ENCODE assay signal across 1 cellular context in the genomic region with DNA sequence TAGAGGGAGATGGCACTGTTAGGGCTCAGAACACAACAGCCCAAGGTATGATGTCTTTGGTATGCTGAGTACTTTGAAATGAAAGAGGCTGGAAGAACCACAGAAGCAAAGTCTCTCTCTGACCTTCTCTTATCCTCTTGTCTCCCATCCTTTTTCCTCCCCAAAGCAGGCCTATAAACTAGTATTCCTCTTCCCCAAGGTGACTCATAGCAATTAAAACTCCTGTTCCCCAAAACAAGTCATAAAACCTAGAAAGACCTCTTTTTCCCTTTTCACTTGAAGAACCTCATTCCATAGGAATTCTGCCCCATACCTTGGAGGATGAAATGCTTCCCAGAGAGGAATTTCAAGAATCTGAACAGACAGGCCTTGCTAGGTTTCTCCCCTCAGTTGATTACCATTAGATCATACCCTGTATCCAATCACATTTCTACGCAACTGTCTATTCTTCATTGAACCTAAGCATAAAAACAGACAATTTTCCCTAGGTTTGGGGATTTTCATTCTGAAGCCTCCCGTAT.
TF ChIP-seq lines count a peak whose summit lies in the region.

No MANE protein-coding gene starts in this region.

TF ChIP-seq in IMR-90, 13 proteins besides CTCF, POLR2A, EP300 and RAD21 (continued from another document):
- TF ChIP-seq, protein P1, sequence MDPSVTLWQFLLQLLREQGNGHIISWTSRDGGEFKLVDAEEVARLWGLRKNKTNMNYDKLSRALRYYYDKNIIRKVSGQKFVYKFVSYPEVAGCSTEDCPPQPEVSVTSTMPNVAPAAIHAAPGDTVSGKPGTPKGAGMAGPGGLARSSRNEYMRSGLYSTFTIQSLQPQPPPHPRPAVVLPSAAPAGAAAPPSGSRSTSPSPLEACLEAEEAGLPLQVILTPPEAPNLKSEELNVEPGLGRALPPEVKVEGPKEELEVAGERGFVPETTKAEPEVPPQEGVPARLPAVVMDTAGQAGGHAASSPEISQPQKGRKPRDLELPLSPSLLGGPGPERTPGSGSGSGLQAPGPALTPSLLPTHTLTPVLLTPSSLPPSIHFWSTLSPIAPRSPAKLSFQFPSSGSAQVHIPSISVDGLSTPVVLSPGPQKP (IDR thresholded peaks at IDR 0.05; ENCODE audit: borderline replicate concordance, low read depth, low read length): no peak
- TF ChIP-seq MXI1 (IDR thresholded peaks at IDR 0.05; ENCODE audit: borderline replicate concordance, low read depth, low read length) (no peak), MAFK (IDR thresholded peaks at IDR 0.05; ENCODE audit: low read depth, low read length) (no peak)
